14 cellular contexts compared by ENCODE assay signal in genomic region chr14:102993523-102993922, GRCh38.
A peak's percentile ranks its signal among the peaks of the same experiment; 100 is the strongest.
DNase-seq lines count a peak whose midpoint lies in the region; ATAC-seq and TF ChIP-seq lines count a peak whose summit lies in the region.
"Had no signal": no experiment of that assay in that cellular context is flagged by ENCODE, and none has a peak within 500 bp of the region (broad histone marks: within the 10 kb centered on the region; RNA-seq: fewer than 3 reads in every experiment).

No MANE protein-coding gene starts in this region.

- no peaks in the 10 kb centered on the region for H3K9me2 ChIP-seq in OCI-LY7 (ENCODE audit: insufficient read depth, low read length)

- peak; percentile 92 for ATAC-seq in left colon
- ATAC-seq: activated T-cell treated with anti-CD3 and anti-CD28 coated beads, Interleukin-2, amount 50 U/mL, for 4 hours had no signal

- peaks cover 1 to 2% (median 1%) of the 10 kb centered on the region in 3 donors for H3K27me3 Mint-ChIP-seq in CD14-positive monocyte (ENCODE audit: low read depth in 3 of 3)
- H3K27me3 Mint-ChIP-seq: CD4-positive, alpha-beta memory T cell had no signal

- H3K9me3 ChIP-seq in OCI-LY7 (ENCODE audit: low read length), result no peaks in the 10 kb centered on the region

- no peaks in the 10 kb centered on the region for H3K36me3 ChIP-seq in OCI-LY7 (ENCODE audit: insufficient read depth, low read length)

- H3K79me2 ChIP-seq in OCI-LY7 (ENCODE audit: insufficient read depth, low read depth, low read length), result no peaks in the 10 kb centered on the region

- CTCF ChIA-PET in OCI-LY7 (lab: Charles Lee; ENCODE audit: unreplicated experiment) (no interaction called here), GM10248 (lab: Yijun Ruan, JAX) (no interaction called here)

- H3K4me2 ChIP-seq in OCI-LY7 (ENCODE audit: low read length), result no peak overlapping the region

- in situ Hi-C loops in T47D (cut with HindIII; ENCODE audit: low pct_unique_long_range_greater_than_20kb, low sequenced_read_pairs), result no loop called here

- no peak for TF ChIP-seq CTCF in AG09309 (IDR thresholded peaks at IDR 0.05; ENCODE audit: control insufficient read depth, insufficient read depth, low read depth, low read length, missing control alignments)
- TF ChIP-seq CTCF in CD14-positive monocyte (IDR thresholded peaks at IDR 0.05), result no peak
- TF ChIP-seq CTCF in OCI-LY7 (conservative IDR thresholded peaks at IDR 0.05; ENCODE audit: low read length), result no peak
- no peak for TF ChIP-seq CTCF in GM10248 (IDR thresholded peaks at IDR 0.05; ENCODE audit: control extremely low read depth, extremely low read depth, low read depth, missing control alignments)

- DNase-seq in AG09309 (ENCODE audit: low read depth) (peak; percentile 27), LHCN-M2 (ENCODE audit: low read depth) (peak; percentile 49), T47D (ENCODE audit: low read depth in 1 of 2, low spot score in 1 of 2) (peak; percentile 74 to 75), left colon (peak; percentile 52 to 66), CD14-positive monocyte (ENCODE audit: low spot score) (no peak), OCI-LY7 (ENCODE audit: low spot score) (no peak), GM10248 (ENCODE audit: extremely low spot score) (no peak), epidermal melanocyte (ENCODE audit: insufficient read length, low spot score) (no peak)
- DNase-seq: activated T-cell treated with anti-CD3 and anti-CD28 coated beads, Interleukin-2, amount 50 U/mL, for 4 hours; CD4-positive, alpha-beta memory T cell; cortex of kidney; MM.1S; NCI-H748 treated with DMSO at 0.1 percent for 48 hours; stimulated activated CD4-positive, alpha-beta T cell treated with anti-CD3 and anti-CD28 coated beads, Interleukin-4, amount 100 ng/mL, for 1 hour had no signal

- BruUV-seq in OCI-LY7 (replicated peaks; lab: Mats Ljungman, UMichigan), result no TSS peak

- no peak overlapping the region for H3K4me3 Mint-ChIP-seq in CD14-positive monocyte
- H3K4me3 Mint-ChIP-seq: activated T-cell treated with anti-CD3 and anti-CD28 coated beads, Interleukin-2, amount 50 U/mL, for 4 hours; CD4-positive, alpha-beta memory T cell had no signal

- intact Hi-C loops in left colon (cut with DNase I, micrococcal nuclease), result no loop called here
- intact Hi-C loops in CD14-positive monocyte (cut with micrococcal nuclease), result no loop called here
- intact Hi-C loops in OCI-LY7 (cut with micrococcal nuclease; ENCODE audit: unreplicated experiment), result no loop called here

- no peak overlapping the region for H3K27ac Mint-ChIP-seq in CD14-positive monocyte
- H3K27ac Mint-ChIP-seq: CD4-positive, alpha-beta memory T cell had no signal

- H3K4me1 Mint-ChIP-seq in CD14-positive monocyte, result peaks cover 2% of the 10 kb centered on the region
- H3K4me1 Mint-ChIP-seq: CD4-positive, alpha-beta memory T cell had no signal

- no peak overlapping the region for H2AFZ ChIP-seq in OCI-LY7 (ENCODE audit: low read length)

- H3K4me1 ChIP-seq in OCI-LY7 (ENCODE audit: insufficient read depth, low read length, poor library complexity, severe bottlenecking), result no peaks in the 10 kb centered on the region

- H3K4me3 ChIP-seq in AG09309 (ENCODE audit: control insufficient read depth, low read depth, low read length) (no peak overlapping the region), OCI-LY7 (ENCODE audit: low read depth, low read length, poor library complexity, severe bottlenecking) (no peak overlapping the region)

- peaks cover 7 to 22% (median 15%) of the 10 kb centered on the region in 7 donors for H3K9me3 Mint-ChIP-seq in CD14-positive monocyte

- POLR2A ChIA-PET in OCI-LY7 (lab: Charles Lee), result interaction anchor here (0.7 kb wide), 1 partner anchor 10 kb away, joined by 3 read pairs; no protein-coding TSS in a partner anchor
- POLR2A ChIA-PET in GM10248 (lab: Yijun Ruan, JAX), result no interaction called here

- no peaks in the 10 kb centered on the region for H4K20me1 ChIP-seq in OCI-LY7 (ENCODE audit: insufficient read depth, low read length)

- H3K36me3 Mint-ChIP-seq in CD14-positive monocyte, result peaks cover 34 to 42% of the 10 kb centered on the region in 2 donors

- H3K27ac ChIP-seq in OCI-LY7 (ENCODE audit: low read depth, low read length, poor library complexity, severe bottlenecking), result no peak overlapping the region

Comparison
In these comparisons a context has a peak if more than half of its experiments do, and no peak if none do; other contexts are left out.
1. DNase-seq: peak in AG09309 (single experiment), LHCN-M2 (single experiment), T47D (2 of 2) and left colon (2 of 2); none in CD14-positive monocyte (single experiment), OCI-LY7 (single experiment), GM10248 (single experiment) and epidermal melanocyte (single experiment).